ENCODE assay signal across 8 cellular contexts in genomic region chr1:20634594-20635084, GRCh38. TPM values are rescaled to one million over a fixed set of nuclear protein-coding genes. Genes with fewer than 3 reads are reported as not detected.
DNase-seq lines count a peak whose midpoint lies in the region; ATAC-seq and TF ChIP-seq lines count a peak whose summit lies in the region.

No MANE protein-coding gene starts in this region.

- H3K79me1 ChIP-seq in neuronal stem cell (ENCODE audit: low read depth, low read length) = peaks cover 1% of the 10 kb centered on the region

- H3K36me3 ChIP-seq in neuronal stem cell (replicated peaks in 1 of 2; ENCODE audit: control insufficient read depth in 2 of 2, insufficient read depth in 2 of 2, low read length in 2 of 2) = peaks cover 9% of the 10 kb centered on the region in 2 donors

- H3K23ac ChIP-seq in neuronal stem cell (ENCODE audit: low read depth, low read length, poor library complexity) = no peak overlapping the region

- DNase-seq in GF-D8 (lab: John Stamatoyannopoulos, UW) (peak; percentile 2), NCI-H2029 treated with DMSO at 0.1 percent for 48 hours (lab: John Stamatoyannopoulos, UW) (peak; percentile 16), fibroblast of villous mesenchyme (ENCODE audit: low read depth) (peak; percentile 19), neuronal stem cell (ENCODE audit: low spot score) (no peak)
- DNase-seq in activated CD8-positive, alpha-beta T cell treated with anti-CD3 and anti-CD28 coated beads for 36 hours = peak; percentile 50
- no peak for DNase-seq in activated effector memory CD4-positive, alpha-beta T cell treated with Interleukin-2 at 50 U/mL for 16 hours

- CTCF ChIA-PET in activated CD8-positive, alpha-beta T cell treated with anti-CD3 and anti-CD28 coated beads for 36 hours (lab: Charles Lee) = interaction anchor here (0.8 to 2.9 kb wide), 12 partner anchors 9 to 151 kb away, joined by 3 to 21 read pairs (median 6); partner anchors contain the start of genes DDOST and MUL1

- no peak overlapping the region for H4K91ac ChIP-seq in neuronal stem cell (ENCODE audit: low read depth, low read length, poor library complexity)

- H3K9me3 ChIP-seq in neuronal stem cell (replicated peaks in 1 of 2; ENCODE audit: control insufficient read depth in 2 of 2, insufficient read depth in 1 of 2, low read depth in 1 of 2, low read length in 2 of 2) = no peaks in the 10 kb centered on the region

- H3K27ac ChIP-seq in neuronal stem cell (replicated peaks; ENCODE audit: low read length) = no peak overlapping the region

- peaks cover 11% of the 10 kb centered on the region for H3K4me1 Mint-ChIP-seq in activated CD8-positive, alpha-beta T cell treated with anti-CD3 and anti-CD28 coated beads for 36 hours (ENCODE audit: low read depth)

- no peak overlapping the region for H2BK15ac ChIP-seq in neuronal stem cell (ENCODE audit: low read length)

- H2AK5ac ChIP-seq in neuronal stem cell (ENCODE audit: low read depth, low read length) = no peak overlapping the region

- intact Hi-C loops in activated CD8-positive, alpha-beta T cell treated with anti-CD3 and anti-CD28 coated beads for 36 hours (cut with micrococcal nuclease) = no loop called here

- no CpG with 5 or more reads among the region's 4 CpGs for WGBS in neuronal stem cell (ENCODE audit: extremely low coverage in 2 of 2, insufficient read length in 2 of 2, insufficient replicate concordance in 1 of 2), 2 donors

- no peak overlapping the region for H3K14ac ChIP-seq in neuronal stem cell (ENCODE audit: low read length)

- no peak overlapping the region for H3K9ac ChIP-seq in neuronal stem cell (ENCODE audit: low read depth, low read length, poor library complexity)

- H3K4me3 Mint-ChIP-seq in activated CD8-positive, alpha-beta T cell treated with anti-CD3 and anti-CD28 coated beads for 36 hours = peak overlapping the region; percentile 81

- H3K18ac ChIP-seq in neuronal stem cell (ENCODE audit: low read length) = no peak overlapping the region

- H3K4me1 ChIP-seq in neuronal stem cell (ENCODE audit: control insufficient read depth in 2 of 2, insufficient read depth in 1 of 2, low read depth in 1 of 2, low read length in 2 of 2) = peaks cover 0 to 4% of the 10 kb centered on the region in 2 donors

- TF ChIP-seq CTCF in activated CD8-positive, alpha-beta T cell treated with anti-CD3 and anti-CD28 coated beads for 36 hours (IDR thresholded peaks at IDR 0.05) = no peak
- TF ChIP-seq CTCF in fibroblast of villous mesenchyme (IDR thresholded peaks at IDR 0.05; ENCODE audit: insufficient read depth, low read depth, low read length) = no peak

- H3K27ac Mint-ChIP-seq in activated CD8-positive, alpha-beta T cell treated with anti-CD3 and anti-CD28 coated beads for 36 hours = no peak overlapping the region

- peak overlapping the region; percentile 76 for H3K4me2 ChIP-seq in neuronal stem cell (ENCODE audit: insufficient read depth, low read length, poor library complexity, severe bottlenecking)

- no peak overlapping the region for H2BK5ac ChIP-seq in neuronal stem cell (ENCODE audit: low read length)

- no peak overlapping the region for H2BK120ac ChIP-seq in neuronal stem cell (ENCODE audit: low read depth, low read length)

- no peak overlapping the region for H3K4ac ChIP-seq in neuronal stem cell (ENCODE audit: low read length)

- H2AFZ ChIP-seq in neuronal stem cell (ENCODE audit: low read length) = peak overlapping the region; percentile 98

- ATAC-seq in activated CD8-positive, alpha-beta T cell treated with anti-CD3 and anti-CD28 coated beads for 36 hours = peak; percentile 45
- ATAC-seq in HG03460 (IDR thresholded peaks at IDR 0.05; ENCODE audit: unreplicated experiment) = no peak
- ATAC-seq in GM19452 (IDR thresholded peaks at IDR 0.05; ENCODE audit: unreplicated experiment) = no peak

- H3K27me3 Mint-ChIP-seq in activated CD8-positive, alpha-beta T cell treated with anti-CD3 and anti-CD28 coated beads for 36 hours = no peaks in the 10 kb centered on the region

- POLR2A ChIA-PET in activated CD8-positive, alpha-beta T cell treated with anti-CD3 and anti-CD28 coated beads for 36 hours (lab: Charles Lee) = interaction anchor here (0.7 to 1.8 kb wide), 2 partner anchors 13 to 18 kb away, joined by 3 to 6 read pairs; no protein-coding TSS in a partner anchor

- H3K36me3 Mint-ChIP-seq in activated CD8-positive, alpha-beta T cell treated with anti-CD3 and anti-CD28 coated beads for 36 hours (ENCODE audit: low read depth) = no peaks in the 10 kb centered on the region

- H3K27me3 ChIP-seq in neuronal stem cell (ENCODE audit: control insufficient read depth in 3 of 3, insufficient read depth in 3 of 3, low read depth in 1 of 3, low read length in 3 of 3) = no peaks in the 10 kb centered on the region

- peak overlapping the region; percentile 81 for H3K4me3 ChIP-seq in fibroblast of villous mesenchyme (ENCODE audit: low read depth, low read length)
- H3K4me3 ChIP-seq in neuronal stem cell (ENCODE audit: low read length in 2 of 2) = peak overlapping the region; percentile 13 to 66

- H2BK12ac ChIP-seq in neuronal stem cell (ENCODE audit: low read length) = no peak overlapping the region

- no peak overlapping the region for H4K8ac ChIP-seq in neuronal stem cell (ENCODE audit: low read depth, low read length)

- no peaks in the 10 kb centered on the region for H3K9me3 Mint-ChIP-seq in activated CD8-positive, alpha-beta T cell treated with anti-CD3 and anti-CD28 coated beads for 36 hours

RNA-seq across cellular contexts. Expression of gene PINK1, which starts 1.4 kb away (rescaled TPM):
- total RNA-seq in activated CD8-positive, alpha-beta T cell treated with anti-CD3 and anti-CD28 coated beads for 36 hours = 1 to 10 TPM; 2.7 to 3.3 TPM
- total RNA-seq in fibroblast of villous mesenchyme = 61.3 and 64.4 TPM in 2 replicates
- polyA plus RNA-seq in neuronal stem cell (2013, experiment 1 of 2) = 22.0 TPM
- 19.8 TPM for polyA plus RNA-seq in neuronal stem cell (2013, experiment 2 of 2)

RNA-seq across cellular contexts. Expression of gene DDOST, which starts 26.5 kb away (rescaled TPM):
- total RNA-seq in activated CD8-positive, alpha-beta T cell treated with anti-CD3 and anti-CD28 coated beads for 36 hours = 100 to 1,000 TPM; 140 to 159 TPM
- total RNA-seq in fibroblast of villous mesenchyme = 164 and 203 TPM in 2 replicates
- 115 TPM for polyA plus RNA-seq in neuronal stem cell (2013, experiment 1 of 2)
- polyA plus RNA-seq in neuronal stem cell (2013, experiment 2 of 2) = 115 TPM

RNA-seq across cellular contexts. Expression of gene CDA, which starts 45.7 kb away (rescaled TPM):
- not detected for total RNA-seq in activated CD8-positive, alpha-beta T cell treated with anti-CD3 and anti-CD28 coated beads for 36 hours
- 1.9 and 3.0 TPM in 2 replicates for total RNA-seq in fibroblast of villous mesenchyme
- 0.29 TPM for polyA plus RNA-seq in neuronal stem cell (2013, experiment 1 of 2)
- 0.36 TPM for polyA plus RNA-seq in neuronal stem cell (2013, experiment 2 of 2)

Comparison
In these comparisons a context has a peak if more than half of its experiments do, and no peak if none do; other contexts are left out.
1. DNase-seq: peak in GF-D8 (single experiment), NCI-H2029 treated with DMSO at 0.1 percent for 48 hours (single experiment), activated CD8-positive, alpha-beta T cell treated with anti-CD3 and anti-CD28 coated beads for 36 hours (single experiment) and fibroblast of villous mesenchyme (single experiment); none in neuronal stem cell (single experiment) and activated effector memory CD4-positive, alpha-beta T cell treated with Interleukin-2 at 50 U/mL for 16 hours (single experiment).
2. RNA of gene PINK1, which starts 1.4 kb away (total RNA-seq): 61.3 to 64.4 TPM in fibroblast of villous mesenchyme; 2.7 to 3.3 TPM in activated CD8-positive, alpha-beta T cell treated with anti-CD3 and anti-CD28 coated beads for 36 hours; every median in the first group is over 10 times any median in the second.